10 cellular contexts compared by ENCODE assay signal in genomic region chr3:192188218-192188835, GRCh38.
A peak's percentile ranks its signal among the peaks of the same experiment; 100 is the strongest.
DNase-seq lines count a peak whose midpoint lies in the region; ATAC-seq and TF ChIP-seq lines count a peak whose summit lies in the region.
"Had no signal": no experiment of that assay in that cellular context is flagged by ENCODE, and none has a peak within 500 bp of the region (broad histone marks: within the 10 kb centered on the region; RNA-seq: fewer than 3 reads in every experiment).

No MANE protein-coding gene starts in this region.

- no TSS peak for BruUV-seq in Calu3 (replicated peaks; lab: Mats Ljungman, UMichigan)

- no peak overlapping the region for H3K4me3 ChIP-seq in heart left ventricle

- no peaks in the 10 kb centered on the region for H3K9me3 Mint-ChIP-seq in Calu3 (ENCODE audit: low read depth, unreplicated experiment)
- H3K9me3 Mint-ChIP-seq in activated CD8-positive, alpha-beta T cell treated with anti-CD3 and anti-CD28 coated beads for 36 hours, result peaks cover 2% of the 10 kb centered on the region
- H3K9me3 Mint-ChIP-seq: naive thymus-derived CD8-positive, alpha-beta T cell had no signal

- H3K9me3 ChIP-seq in heart left ventricle, result no peaks in the 10 kb centered on the region

- peak; percentile 94 for TF ChIP-seq CTCF in Calu3 (IDR thresholded peaks at IDR 0.05; ENCODE audit: unreplicated experiment)
- TF ChIP-seq CTCF in activated CD8-positive, alpha-beta T cell treated with anti-CD3 and anti-CD28 coated beads for 36 hours (IDR thresholded peaks at IDR 0.05), result peak; percentile 70
- TF ChIP-seq CTCF in heart left ventricle (IDR thresholded peaks at IDR 0.05), result peak; percentile 45 to 69 (median 60)

- peaks cover 0 to 9% (median 2%) of the 10 kb centered on the region in 12 donors for H3K4me1 ChIP-seq in heart left ventricle

- TF ChIP-seq POLR2A in heart left ventricle (IDR thresholded peaks at IDR 0.05), result no peak

- no peaks in the 10 kb centered on the region for H3K27me3 Mint-ChIP-seq in Calu3 (ENCODE audit: unreplicated experiment)
- no peaks in the 10 kb centered on the region for H3K27me3 Mint-ChIP-seq in activated CD8-positive, alpha-beta T cell treated with anti-CD3 and anti-CD28 coated beads for 36 hours
- H3K27me3 Mint-ChIP-seq: T-helper 17 cell had no signal

- intact Hi-C loops in Calu3 (cut with micrococcal nuclease; ENCODE audit: unreplicated experiment), result loop anchor here (1.0 to 10.0 kb wide), 4 partner anchors 94 to 774 kb away; no protein-coding TSS in a partner anchor
- intact Hi-C loops in activated CD8-positive, alpha-beta T cell treated with anti-CD3 and anti-CD28 coated beads for 36 hours (cut with micrococcal nuclease), result loop anchor here (5.0 kb wide), 1 partner anchor 254 kb away; no protein-coding TSS in a partner anchor
- intact Hi-C loops in heart left ventricle (cut with DNase I), result loop anchor here in 9 of 10 donors (2.0 to 10.0 kb wide), 6 partner anchors 54 to 256 kb away; no protein-coding TSS in a partner anchor

- no peaks in the 10 kb centered on the region for H3K27me3 ChIP-seq in heart left ventricle

- WGBS in heart left ventricle, 4 donors, result 40 to 46% (median 43%) methylated on average over 7 of the region's 7 CpGs

- no peak overlapping the region for H3K4me3 Mint-ChIP-seq in Calu3 (ENCODE audit: low read depth, unreplicated experiment)
- H3K4me3 Mint-ChIP-seq in activated CD8-positive, alpha-beta T cell treated with anti-CD3 and anti-CD28 coated beads for 36 hours, result no peak overlapping the region
- H3K4me3 Mint-ChIP-seq: naive thymus-derived CD8-positive, alpha-beta T cell; T-helper 17 cell had no signal

- ATAC-seq in HG03103 (IDR thresholded peaks at IDR 0.05; ENCODE audit: low read depth, unreplicated experiment), result peak; percentile 95
- ATAC-seq in activated CD8-positive, alpha-beta T cell treated with anti-CD3 and anti-CD28 coated beads for 36 hours, result peak; percentile 45
- peak in 1 of 4 donors; percentile 27 for ATAC-seq in heart left ventricle
- ATAC-seq: naive thymus-derived CD8-positive, alpha-beta T cell; T-helper 17 cell had no signal

- CTCF ChIA-PET in Calu3 (lab: Charles Lee), result interaction anchor here (0.6 to 3.6 kb wide), 3 partner anchors 122 to 256 kb away, joined by 5 to 27 read pairs (median 5); no protein-coding TSS in a partner anchor
- CTCF ChIA-PET in activated CD8-positive, alpha-beta T cell treated with anti-CD3 and anti-CD28 coated beads for 36 hours (lab: Charles Lee), result interaction anchor here (0.8 to 4.2 kb wide), 4 partner anchors 10 to 256 kb away, joined by 3 to 45 read pairs (median 4); no protein-coding TSS in a partner anchor

- no peaks in the 10 kb centered on the region for H3K36me3 ChIP-seq in heart left ventricle

- no peaks in the 10 kb centered on the region for H3K36me3 Mint-ChIP-seq in Calu3 (ENCODE audit: insufficient read depth, unreplicated experiment)
- no peaks in the 10 kb centered on the region for H3K36me3 Mint-ChIP-seq in activated CD8-positive, alpha-beta T cell treated with anti-CD3 and anti-CD28 coated beads for 36 hours (ENCODE audit: low read depth)
- H3K36me3 Mint-ChIP-seq: naive thymus-derived CD8-positive, alpha-beta T cell had no signal

- peaks cover 15% of the 10 kb centered on the region for H3K4me1 Mint-ChIP-seq in Calu3 (ENCODE audit: low read depth, unreplicated experiment)
- H3K4me1 Mint-ChIP-seq in activated CD8-positive, alpha-beta T cell treated with anti-CD3 and anti-CD28 coated beads for 36 hours (ENCODE audit: low read depth), result no peaks in the 10 kb centered on the region
- H3K4me1 Mint-ChIP-seq: T-helper 17 cell had no signal

- DNase-seq in Calu3 (peak; percentile 84), GM19240 (ENCODE audit: insufficient read length, low spot score) (peak; percentile 19), NCI-H460 (ENCODE audit: extremely low read depth, low read depth) (peak; percentile 7), heart left ventricle (peak in 4 of 5 donors; percentile 22 to 52 (median 30)), GOT3 (lab: John Stamatoyannopoulos, UW) (no peak)
- DNase-seq in activated CD8-positive, alpha-beta T cell treated with anti-CD3 and anti-CD28 coated beads for 36 hours, result peak; percentile 70
- DNase-seq in stimulated activated CD4-positive, alpha-beta T cell treated with anti-CD3 and anti-CD28 coated beads, Interleukin-15, amount 100 ng/mL, for 24 hours, result peak; percentile 65

- H3K27ac Mint-ChIP-seq in Calu3 (ENCODE audit: unreplicated experiment), result no peak overlapping the region
- no peak overlapping the region for H3K27ac Mint-ChIP-seq in activated CD8-positive, alpha-beta T cell treated with anti-CD3 and anti-CD28 coated beads for 36 hours
- H3K27ac Mint-ChIP-seq: naive thymus-derived CD8-positive, alpha-beta T cell; T-helper 17 cell had no signal

- H3K27ac ChIP-seq in heart left ventricle, result no peak overlapping the region

- POLR2A ChIA-PET in activated CD8-positive, alpha-beta T cell treated with anti-CD3 and anti-CD28 coated beads for 36 hours (lab: Charles Lee), result no interaction called here
